Comparison of ENCODE assay signal across 14 cellular contexts in the genomic region with DNA sequence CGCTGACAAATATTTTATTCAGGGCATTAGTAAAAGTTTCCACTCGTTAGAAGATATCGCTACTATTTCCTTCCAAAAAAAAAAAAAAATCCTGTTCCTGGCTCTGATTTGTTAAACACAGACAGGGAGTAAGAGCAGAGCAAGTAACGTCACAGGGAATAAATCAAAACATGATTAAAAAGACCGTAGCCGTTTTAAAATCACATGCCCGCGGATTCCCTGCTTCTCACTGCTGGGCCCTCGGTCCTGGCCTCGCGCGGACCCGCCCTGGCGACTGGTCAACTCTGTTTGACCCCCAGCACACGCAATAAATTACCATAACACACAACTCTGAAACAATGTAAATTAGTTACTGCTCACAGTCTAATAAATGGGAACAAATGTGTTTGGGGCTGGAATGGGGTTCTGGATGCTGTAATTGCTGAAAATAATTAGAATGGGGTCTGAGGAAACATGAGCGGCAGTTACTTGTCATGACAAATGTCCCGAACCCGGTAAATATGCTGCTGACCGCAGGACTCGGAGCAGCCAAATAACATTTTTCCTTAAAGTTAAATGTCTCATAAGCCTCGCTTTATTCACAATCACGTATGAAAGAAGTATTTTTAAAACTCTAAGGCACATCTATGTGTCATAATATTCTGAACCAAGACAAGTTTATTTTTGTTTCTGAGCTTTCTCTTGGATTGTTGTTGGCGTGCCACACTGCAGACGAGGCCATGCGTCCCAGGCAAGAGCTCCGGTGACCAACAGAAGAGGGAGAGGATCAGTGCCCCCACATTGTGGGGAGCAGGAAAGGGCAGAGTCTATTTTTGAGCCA. TPM values are rescaled to one million over a fixed set of nuclear protein-coding genes. Genes with fewer than 3 reads are reported as not detected.
DNase-seq lines count a peak whose midpoint lies in the region; ATAC-seq and TF ChIP-seq lines count a peak whose summit lies in the region.
"Had no signal": no experiment of that assay in that cellular context is flagged by ENCODE, and none has a peak within 500 bp of the region (broad histone marks: within the 10 kb centered on the region; RNA-seq: fewer than 3 reads in every experiment).

No MANE protein-coding gene starts in this region.

- H3K36me3 ChIP-seq in ACC112 (ENCODE audit: insufficient read depth, low read length) (no peaks in the 10 kb centered on the region), gastrocnemius medialis (no peaks in the 10 kb centered on the region)

- peak; percentile 35 to 72 for TF ChIP-seq POLR2A in gastrocnemius medialis (IDR thresholded peaks at IDR 0.05)

- TF ChIP-seq CTCF in gastrocnemius medialis (IDR thresholded peaks at IDR 0.05 in 4 of 5, conservative IDR thresholded peaks at IDR 0.05 in 1 of 5), result no peak

- in situ Hi-C loops in gastrocnemius medialis (cut with MboI; ENCODE audit: low sequenced_read_pairs in 4 of 4), result no loop called here

- H3K4me1 ChIP-seq in ACC112 (ENCODE audit: control insufficient read depth, insufficient read depth, low read length, unreplicated experiment) (peaks cover 37% of the 10 kb centered on the region), gastrocnemius medialis (peaks cover 59 to 62% of the 10 kb centered on the region in 2 donors)

- no peaks in the 10 kb centered on the region for H3K9me3 ChIP-seq in gastrocnemius medialis

- peaks cover 14% of the 10 kb centered on the region for H3K79me2 ChIP-seq in ACC112 (ENCODE audit: control insufficient read depth, insufficient read depth, low read length, unreplicated experiment)

- H3K27me3 ChIP-seq in ACC112 (ENCODE audit: insufficient read depth, low read length), result no peaks in the 10 kb centered on the region
- peaks cover 3 to 16% (median 11%) of the 10 kb centered on the region in 3 donors for H3K27me3 ChIP-seq in gastrocnemius medialis

- peak overlapping the region; percentile 85 for H2AFZ ChIP-seq in ACC112 (ENCODE audit: low read length, unreplicated experiment)

- H3K4me3 ChIP-seq in ACC112 (ENCODE audit: low read depth, low read length) (peak overlapping the region; percentile 71), gastrocnemius medialis (peak overlapping the region; percentile 34 to 45 (median 37))

- peak overlapping the region; percentile 75 for H3K27ac ChIP-seq in ACC112 (ENCODE audit: low read depth, low read length)
- peak overlapping the region; percentile 77 to 87 (median 83) for H3K27ac ChIP-seq in gastrocnemius medialis
- H3K27ac ChIP-seq: epithelial cell of prostate had no signal

- intact Hi-C loops in gastrocnemius medialis (cut with DNase I; ENCODE audit: low total_unique reads), result loop anchor here (2.0 kb wide), 1 partner anchor 15 kb away; no protein-coding TSS in a partner anchor

- peak; percentile 13 for ATAC-seq in esophagus mucosa
- peak; percentile 60 to 68 for ATAC-seq in gastrocnemius medialis

- peak; percentile 72 for DNase-seq in hepatic stellate cell (ENCODE audit: low spot score)
- no peak for DNase-seq in gastrocnemius medialis
- DNase-seq in HuH-7 (ENCODE audit: low spot score), result no peak
- no peak for DNase-seq in NCI-H1048 (lab: John Stamatoyannopoulos, UW)
- DNase-seq in T-helper 9 cell, result no peak
- no peak for DNase-seq in GDM1 (lab: John Stamatoyannopoulos, UW)
- DNase-seq: activated CD4-positive, alpha-beta T cell treated with anti-CD3 and anti-CD28 coated beads, Interleukin-2, amount 50 U/mL, for 4 hours; activated T-cell treated with anti-CD3 and anti-CD28 coated beads, Interleukin-2, amount 50 U/mL, for 48 hours; GOT3; NCI-H1105; trophoblast cell had no signal

RNA-seq across cellular contexts. Expression of a gene that starts 17.9 kb away (rescaled TPM):
- 0.44 TPM for total RNA-seq in esophagus mucosa
- total RNA-seq in gastrocnemius medialis, result 10 to 100 TPM in 1 of 4 donors, 1 to 10 TPM in 3; 5.5 to 10.4 (median 8.2) TPM
